In genomic region chr9:13805566-13805965, GRCh38 we compare ENCODE assay signal across 1 cellular context.
TF ChIP-seq lines count a peak whose summit lies in the region.

No MANE protein-coding gene starts in this region.

TF ChIP-seq in IMR-90, 13 proteins besides CTCF, POLR2A, EP300 and RAD21 (continued from another document):
- no peak for TF ChIP-seq FOS (IDR thresholded peaks at IDR 0.05; ENCODE audit: low read depth, low read length)
